11 cellular contexts compared by ENCODE assay signal in genomic region chr15:69668049-69668705, GRCh38.
DNase-seq lines count a peak whose midpoint lies in the region; ATAC-seq and TF ChIP-seq lines count a peak whose summit lies in the region.
"Had no signal": no experiment of that assay in that cellular context is flagged by ENCODE, and none has a peak within 500 bp of the region (broad histone marks: within the 10 kb centered on the region; RNA-seq: fewer than 3 reads in every experiment).

No MANE protein-coding gene starts in this region.

- ATAC-seq in effector memory CD8-positive, alpha-beta T cell (replicated peaks), result peak; percentile 39
- ATAC-seq in foreskin keratinocyte, result no peak
- ATAC-seq in HG02970 (IDR thresholded peaks at IDR 0.05; ENCODE audit: low FRiP score, unreplicated experiment), result no peak
- no peak for ATAC-seq in GM19455 (IDR thresholded peaks at IDR 0.05; ENCODE audit: unreplicated experiment)
- no peak for ATAC-seq in HG03039 (IDR thresholded peaks at IDR 0.05; ENCODE audit: unreplicated experiment)

- H3K27me3 ChIP-seq in BE2C (peaks cover 6% of the 10 kb centered on the region; the same call in 1 of the 2 replicates), foreskin keratinocyte (peaks cover 44% of the 10 kb centered on the region)

- no peak overlapping the region for H3K27ac ChIP-seq in foreskin keratinocyte

- H3K4me3 ChIP-seq in BE2C (ENCODE audit: low read depth, low read length), result no peak overlapping the region

- H3K4me3 Mint-ChIP-seq in effector memory CD8-positive, alpha-beta T cell, result peak overlapping the region; percentile 65 to 70
- H3K4me3 Mint-ChIP-seq: nephron progenitor cell had no signal

- H3K36me3 ChIP-seq in BE2C, result no peaks in the 10 kb centered on the region

- no peaks in the 10 kb centered on the region for H3K36me3 Mint-ChIP-seq in effector memory CD8-positive, alpha-beta T cell (ENCODE audit: insufficient read depth)

- TF ChIP-seq CTCF in BE2C (IDR thresholded peaks at IDR 0.05; ENCODE audit: low read depth, low read length) (no peak), GM13976 (IDR thresholded peaks at IDR 0.05; ENCODE audit: borderline replicate concordance, control extremely low read depth, extremely low read depth, insufficient read depth, missing control alignments) (no peak), foreskin keratinocyte (conservative IDR thresholded peaks at IDR 0.05) (no peak)

- peak overlapping the region; percentile 72 to 81 for H3K27ac Mint-ChIP-seq in effector memory CD8-positive, alpha-beta T cell
- H3K27ac Mint-ChIP-seq: nephron progenitor cell had no signal

- H3K9me3 ChIP-seq in BE2C, result no peaks in the 10 kb centered on the region

- in situ Hi-C loops in GM13976 (cut with MboI; ENCODE audit: low sequenced_read_pairs, unreplicated experiment), result no loop called here

- no peaks in the 10 kb centered on the region for H3K9me3 Mint-ChIP-seq in effector memory CD8-positive, alpha-beta T cell
- H3K9me3 Mint-ChIP-seq: nephron progenitor cell had no signal

- DNase-seq in BE2C (peak; percentile 18), GM13976 (ENCODE audit: low spot score) (peak; percentile 22), NCI-H82 treated with DMSO at 0.1 percent for 48 hours (lab: John Stamatoyannopoulos, UW; ENCODE audit: unreplicated experiment) (peak; percentile 10), foreskin keratinocyte (no peak)
- DNase-seq in effector memory CD8-positive, alpha-beta T cell, result peak in 2 of 3 experiments; percentile 7 to 22
- DNase-seq: erythroblast; nephron progenitor cell; stimulated activated CD4-positive, alpha-beta T cell treated with anti-CD3 and anti-CD28 coated beads, Interleukin-15, amount 100 ng/mL, for 24 hours had no signal

- H3K4me1 ChIP-seq in BE2C (no peaks in the 10 kb centered on the region), foreskin keratinocyte (no peaks in the 10 kb centered on the region)

- no peaks in the 10 kb centered on the region for H3K27me3 Mint-ChIP-seq in effector memory CD8-positive, alpha-beta T cell

- peaks cover 56 to 63% of the 10 kb centered on the region in 2 donors for H3K4me1 Mint-ChIP-seq in effector memory CD8-positive, alpha-beta T cell (ENCODE audit: low read depth in 2 of 2)

Comparison
In these comparisons a context has a peak if more than half of its experiments do, and no peak if none do; other contexts are left out.
1. DNase-seq: peak in BE2C (single experiment), GM13976 (single experiment), NCI-H82 treated with DMSO at 0.1 percent for 48 hours (single experiment) and effector memory CD8-positive, alpha-beta T cell (2 of 3); none in foreskin keratinocyte (0 of 2).